In the genomic region with DNA sequence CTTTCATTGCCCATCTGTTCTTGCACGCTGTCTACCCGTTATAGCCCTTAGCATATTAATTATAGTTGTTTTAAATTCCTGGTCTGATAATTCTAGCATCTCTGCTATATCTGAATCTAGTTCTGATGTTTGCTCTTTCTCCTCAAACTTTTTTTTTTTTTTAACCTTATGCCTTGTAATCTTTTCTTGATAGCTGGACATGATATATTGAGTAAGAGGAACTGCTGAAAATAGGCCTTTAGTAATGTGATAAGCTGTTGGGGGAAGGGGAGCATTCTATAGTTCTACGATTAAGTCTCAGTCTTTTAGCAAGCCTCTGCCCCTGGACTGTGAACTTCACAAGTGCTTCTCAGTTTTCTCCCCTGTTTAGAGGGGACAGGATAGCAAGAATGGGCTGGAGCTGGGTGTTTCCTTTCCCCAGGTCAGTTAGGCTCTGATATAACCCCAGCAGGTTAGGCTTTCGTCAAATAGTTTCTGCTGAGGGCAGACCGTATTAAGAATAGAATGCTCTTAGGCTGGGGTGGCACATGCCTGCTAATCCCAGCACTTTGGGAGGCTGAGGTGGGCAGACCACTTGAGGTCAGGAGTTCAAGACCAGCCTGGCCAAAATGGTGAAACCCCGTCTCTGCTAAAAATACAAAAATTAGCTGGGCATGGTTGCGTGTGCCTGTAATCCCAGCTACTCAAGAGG, we compare ENCODE assay signal across 1 cellular context.
TF ChIP-seq lines count a peak whose summit lies in the region.

No MANE protein-coding gene starts in this region.

TF ChIP-seq in K562, 482 proteins besides CTCF, POLR2A, EP300 and RAD21 (continued from another document and continues in another):
- TF ChIP-seq UBTF (IDR thresholded peaks at IDR 0.05; ENCODE audit: borderline replicate concordance in 1 of 2, low read depth in 2 of 2, low read length in 2 of 2) (no peak), E2F1 (CRISPR knock-in tag; IDR thresholded peaks at IDR 0.05) (no peak), RBM15 (IDR thresholded peaks at IDR 0.05; ENCODE audit: insufficient read depth, low read length) (no peak), LEF1 (IDR thresholded peaks at IDR 0.05) (peak; percentile 86), YY1 (IDR thresholded peaks at IDR 0.05; ENCODE audit: borderline replicate concordance in 1 of 3, control insufficient read depth in 1 of 3, extremely low read depth in 1 of 3, insufficient read depth in 3 of 3, insufficient read length in 1 of 3, insufficient replicate concordance in 2 of 3, low read depth in 1 of 3, low read length in 2 of 3) (no peak), HBP1 (CRISPR knock-in tag; IDR thresholded peaks at IDR 0.05) (no peak), ZNF695 (CRISPR knock-in tag; IDR thresholded peaks at IDR 0.05) (no peak), ZC3H4 (CRISPR knock-in tag; IDR thresholded peaks at IDR 0.05; ENCODE audit: borderline replicate concordance) (no peak), ZBED1 (IDR thresholded peaks at IDR 0.05) (no peak), POLR2B (IDR thresholded peaks at IDR 0.05; ENCODE audit: low read depth, partially characterized antibody) (no peak), ELF2 (CRISPR knock-in tag; IDR thresholded peaks at IDR 0.05) (no peak), JUND (IDR thresholded peaks at IDR 0.05; ENCODE audit: borderline replicate concordance, low read depth, low read length) (peak; percentile 38; the same call in 1 of the 2 replicates), JUND (tag; IDR thresholded peaks at IDR 0.05; ENCODE audit: borderline replicate concordance, low read depth, low read length) (no peak; the same call in 2 of the 3 replicates), RBM22 (IDR thresholded peaks at IDR 0.05; ENCODE audit: low read depth, low read length, poor library complexity, severe bottlenecking) (no peak), THAP7 (CRISPR knock-in tag; IDR thresholded peaks at IDR 0.05) (no peak), HLTF (IDR thresholded peaks at IDR 0.05) (no peak; the same call in 1 of the 2 replicates), ZMIZ1 (IDR thresholded peaks at IDR 0.05; ENCODE audit: low read depth in 2 of 2, low read length in 2 of 2) (no peak), EP400 (IDR thresholded peaks at IDR 0.05) (no peak; the same call in 1 of the 2 replicates), U2AF1 (optimal IDR thresholded peaks at IDR 0.05; ENCODE audit: low read depth, low read length) (no peak), STAT6 (CRISPR knock-in tag; IDR thresholded peaks at IDR 0.05) (no peak), IRF2 (CRISPR knock-in tag; IDR thresholded peaks at IDR 0.05) (no peak), ZNF12 (CRISPR knock-in tag; IDR thresholded peaks at IDR 0.05) (no peak), SRSF9 (IDR thresholded peaks at IDR 0.05; ENCODE audit: borderline replicate concordance, low read depth, low read length) (no peak), ILF3 (IDR thresholded peaks at IDR 0.05; ENCODE audit: borderline replicate concordance) (no peak), CTBP1 (IDR thresholded peaks at IDR 0.05; ENCODE audit: borderline replicate concordance) (no peak), TEAD4 (IDR thresholded peaks at IDR 0.05; ENCODE audit: low read length) (peak; percentile 68; the same call in 1 of the 2 replicates), TEAD4 (CRISPR knock-in tag; IDR thresholded peaks at IDR 0.05; ENCODE audit: borderline replicate concordance) (no peak), ZNF717 (CRISPR knock-in tag; IDR thresholded peaks at IDR 0.05) (no peak), SMAD4 (CRISPR knock-in tag; conservative IDR thresholded peaks at IDR 0.05) (0 out of 2 replicates have a peak, but pooled peaks have one; percentile 36), ZKSCAN1 (IDR thresholded peaks at IDR 0.05; ENCODE audit: low read depth, low read length) (no peak), ZNF584 (CRISPR knock-in tag; IDR thresholded peaks at IDR 0.05; ENCODE audit: low read depth) (no peak), DEAF1 (CRISPR knock-in tag; IDR thresholded peaks at IDR 0.05) (no peak), ZNF134 (CRISPR knock-in tag; conservative IDR thresholded peaks at IDR 0.05) (no peak), SIRT6 (IDR thresholded peaks at IDR 0.05; ENCODE audit: low read depth, low read length) (no peak), ZNF780A (CRISPR knock-in tag; IDR thresholded peaks at IDR 0.05) (no peak), SIN3A (IDR thresholded peaks at IDR 0.05; ENCODE audit: borderline replicate concordance in 2 of 2, control insufficient read depth in 1 of 2, low read depth in 2 of 2, low read length in 2 of 2) (no peak), PHB2 (IDR thresholded peaks at IDR 0.05; ENCODE audit: low read depth) (no peak), XRCC5 (IDR thresholded peaks at IDR 0.05; ENCODE audit: low read depth, low read length) (no peak), ZSCAN32 (CRISPR knock-in tag; IDR thresholded peaks at IDR 0.05) (no peak), HMG20A (CRISPR knock-in tag; conservative IDR thresholded peaks at IDR 0.05) (no peak), ZEB2 (IDR thresholded peaks at IDR 0.05) (no peak), STAT5B (CRISPR knock-in tag; IDR thresholded peaks at IDR 0.05) (no peak), MTA1 (IDR thresholded peaks at IDR 0.05; ENCODE audit: borderline replicate concordance) (peak; percentile 41; the same call in 1 of the 2 replicates), COPS2 (conservative IDR thresholded peaks at IDR 0.05) (no peak), EGR1 (conservative IDR thresholded peaks at IDR 0.05) (no peak), ZNF175 (CRISPR knock-in tag; IDR thresholded peaks at IDR 0.05; ENCODE audit: low read depth) (no peak), NCOA2 (IDR thresholded peaks at IDR 0.05; ENCODE audit: partially characterized antibody in 2 of 2) (no peak), ATF7 (IDR thresholded peaks at IDR 0.05) (no peak), HMGN3 (IDR thresholded peaks at IDR 0.05; ENCODE audit: borderline replicate concordance, extremely low read depth, insufficient read length, low read depth, low read length) (no peak)
- TF ChIP-seq, protein P1, sequence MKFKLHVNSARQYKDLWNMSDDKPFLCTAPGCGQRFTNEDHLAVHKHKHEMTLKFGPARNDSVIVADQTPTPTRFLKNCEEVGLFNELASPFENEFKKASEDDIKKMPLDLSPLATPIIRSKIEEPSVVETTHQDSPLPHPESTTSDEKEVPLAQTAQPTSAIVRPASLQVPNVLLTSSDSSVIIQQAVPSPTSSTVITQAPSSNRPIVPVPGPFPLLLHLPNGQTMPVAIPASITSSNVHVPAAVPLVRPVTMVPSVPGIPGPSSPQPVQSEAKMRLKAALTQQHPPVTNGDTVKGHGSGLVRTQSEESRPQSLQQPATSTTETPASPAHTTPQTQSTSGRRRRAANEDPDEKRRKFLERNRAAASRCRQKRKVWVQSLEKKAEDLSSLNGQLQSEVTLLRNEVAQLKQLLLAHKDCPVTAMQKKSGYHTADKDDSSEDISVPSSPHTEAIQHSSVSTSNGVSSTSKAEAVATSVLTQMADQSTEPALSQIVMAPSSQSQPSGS (CRISPR knock-in tag; IDR thresholded peaks at IDR 0.05): no peak
- TF ChIP-seq, protein P2, sequence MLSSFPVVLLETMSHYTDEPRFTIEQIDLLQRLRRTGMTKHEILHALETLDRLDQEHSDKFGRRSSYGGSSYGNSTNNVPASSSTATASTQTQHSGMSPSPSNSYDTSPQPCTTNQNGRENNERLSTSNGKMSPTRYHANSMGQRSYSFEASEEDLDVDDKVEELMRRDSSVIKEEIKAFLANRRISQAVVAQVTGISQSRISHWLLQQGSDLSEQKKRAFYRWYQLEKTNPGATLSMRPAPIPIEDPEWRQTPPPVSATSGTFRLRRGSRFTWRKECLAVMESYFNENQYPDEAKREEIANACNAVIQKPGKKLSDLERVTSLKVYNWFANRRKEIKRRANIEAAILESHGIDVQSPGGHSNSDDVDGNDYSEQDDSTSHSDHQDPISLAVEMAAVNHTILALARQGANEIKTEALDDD (IDR thresholded peaks at IDR 0.05): peak; percentile 67
